Comparison of ENCODE assay signal across 1 cellular context in the genomic region with DNA sequence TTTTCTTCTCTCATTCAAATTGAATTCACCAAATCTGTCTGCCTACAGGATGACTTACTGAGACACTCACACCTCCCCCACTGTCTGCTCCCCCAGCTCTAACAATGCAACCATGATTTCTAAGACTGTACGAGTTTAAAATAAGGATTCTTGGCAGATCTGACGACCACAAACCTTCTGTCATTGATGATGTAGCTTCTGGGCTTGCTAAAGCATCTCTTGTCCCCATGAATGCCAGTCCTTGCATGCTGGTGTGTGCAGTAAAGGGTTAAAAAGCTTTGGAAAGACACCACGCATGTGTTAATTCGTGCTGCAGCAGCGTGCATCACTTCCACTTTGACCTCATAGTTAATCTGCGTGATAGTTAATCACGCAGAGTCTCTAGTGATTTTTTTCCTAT.
TF ChIP-seq lines count a peak whose summit lies in the region.

No MANE protein-coding gene starts in this region.

TF ChIP-seq in GM23338, 12 proteins besides CTCF, POLR2A, EP300 and RAD21 (continued from another document):
- TF ChIP-seq, protein P1, sequence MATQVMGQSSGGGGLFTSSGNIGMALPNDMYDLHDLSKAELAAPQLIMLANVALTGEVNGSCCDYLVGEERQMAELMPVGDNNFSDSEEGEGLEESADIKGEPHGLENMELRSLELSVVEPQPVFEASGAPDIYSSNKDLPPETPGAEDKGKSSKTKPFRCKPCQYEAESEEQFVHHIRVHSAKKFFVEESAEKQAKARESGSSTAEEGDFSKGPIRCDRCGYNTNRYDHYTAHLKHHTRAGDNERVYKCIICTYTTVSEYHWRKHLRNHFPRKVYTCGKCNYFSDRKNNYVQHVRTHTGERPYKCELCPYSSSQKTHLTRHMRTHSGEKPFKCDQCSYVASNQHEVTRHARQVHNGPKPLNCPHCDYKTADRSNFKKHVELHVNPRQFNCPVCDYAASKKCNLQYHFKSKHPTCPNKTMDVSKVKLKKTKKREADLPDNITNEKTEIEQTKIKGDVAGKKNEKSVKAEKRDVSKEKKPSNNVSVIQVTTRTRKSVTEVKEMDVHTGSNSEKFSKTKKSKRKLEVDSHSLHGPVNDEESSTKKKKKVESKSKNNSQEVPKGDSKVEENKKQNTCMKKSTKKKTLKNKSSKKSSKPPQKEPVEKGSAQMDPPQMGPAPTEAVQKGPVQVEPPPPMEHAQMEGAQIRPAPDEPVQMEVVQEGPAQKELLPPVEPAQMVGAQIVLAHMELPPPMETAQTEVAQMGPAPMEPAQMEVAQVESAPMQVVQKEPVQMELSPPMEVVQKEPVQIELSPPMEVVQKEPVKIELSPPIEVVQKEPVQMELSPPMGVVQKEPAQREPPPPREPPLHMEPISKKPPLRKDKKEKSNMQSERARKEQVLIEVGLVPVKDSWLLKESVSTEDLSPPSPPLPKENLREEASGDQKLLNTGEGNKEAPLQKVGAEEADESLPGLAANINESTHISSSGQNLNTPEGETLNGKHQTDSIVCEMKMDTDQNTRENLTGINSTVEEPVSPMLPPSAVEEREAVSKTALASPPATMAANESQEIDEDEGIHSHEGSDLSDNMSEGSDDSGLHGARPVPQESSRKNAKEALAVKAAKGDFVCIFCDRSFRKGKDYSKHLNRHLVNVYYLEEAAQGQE (IDR thresholded peaks at IDR 0.05; ENCODE audit: unreplicated experiment) = no peak
- TF ChIP-seq, protein P2, sequence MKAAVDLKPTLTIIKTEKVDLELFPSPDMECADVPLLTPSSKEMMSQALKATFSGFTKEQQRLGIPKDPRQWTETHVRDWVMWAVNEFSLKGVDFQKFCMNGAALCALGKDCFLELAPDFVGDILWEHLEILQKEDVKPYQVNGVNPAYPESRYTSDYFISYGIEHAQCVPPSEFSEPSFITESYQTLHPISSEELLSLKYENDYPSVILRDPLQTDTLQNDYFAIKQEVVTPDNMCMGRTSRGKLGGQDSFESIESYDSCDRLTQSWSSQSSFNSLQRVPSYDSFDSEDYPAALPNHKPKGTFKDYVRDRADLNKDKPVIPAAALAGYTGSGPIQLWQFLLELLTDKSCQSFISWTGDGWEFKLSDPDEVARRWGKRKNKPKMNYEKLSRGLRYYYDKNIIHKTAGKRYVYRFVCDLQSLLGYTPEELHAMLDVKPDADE (IDR thresholded peaks at IDR 0.05) = no peak
- TF ChIP-seq, protein P3, sequence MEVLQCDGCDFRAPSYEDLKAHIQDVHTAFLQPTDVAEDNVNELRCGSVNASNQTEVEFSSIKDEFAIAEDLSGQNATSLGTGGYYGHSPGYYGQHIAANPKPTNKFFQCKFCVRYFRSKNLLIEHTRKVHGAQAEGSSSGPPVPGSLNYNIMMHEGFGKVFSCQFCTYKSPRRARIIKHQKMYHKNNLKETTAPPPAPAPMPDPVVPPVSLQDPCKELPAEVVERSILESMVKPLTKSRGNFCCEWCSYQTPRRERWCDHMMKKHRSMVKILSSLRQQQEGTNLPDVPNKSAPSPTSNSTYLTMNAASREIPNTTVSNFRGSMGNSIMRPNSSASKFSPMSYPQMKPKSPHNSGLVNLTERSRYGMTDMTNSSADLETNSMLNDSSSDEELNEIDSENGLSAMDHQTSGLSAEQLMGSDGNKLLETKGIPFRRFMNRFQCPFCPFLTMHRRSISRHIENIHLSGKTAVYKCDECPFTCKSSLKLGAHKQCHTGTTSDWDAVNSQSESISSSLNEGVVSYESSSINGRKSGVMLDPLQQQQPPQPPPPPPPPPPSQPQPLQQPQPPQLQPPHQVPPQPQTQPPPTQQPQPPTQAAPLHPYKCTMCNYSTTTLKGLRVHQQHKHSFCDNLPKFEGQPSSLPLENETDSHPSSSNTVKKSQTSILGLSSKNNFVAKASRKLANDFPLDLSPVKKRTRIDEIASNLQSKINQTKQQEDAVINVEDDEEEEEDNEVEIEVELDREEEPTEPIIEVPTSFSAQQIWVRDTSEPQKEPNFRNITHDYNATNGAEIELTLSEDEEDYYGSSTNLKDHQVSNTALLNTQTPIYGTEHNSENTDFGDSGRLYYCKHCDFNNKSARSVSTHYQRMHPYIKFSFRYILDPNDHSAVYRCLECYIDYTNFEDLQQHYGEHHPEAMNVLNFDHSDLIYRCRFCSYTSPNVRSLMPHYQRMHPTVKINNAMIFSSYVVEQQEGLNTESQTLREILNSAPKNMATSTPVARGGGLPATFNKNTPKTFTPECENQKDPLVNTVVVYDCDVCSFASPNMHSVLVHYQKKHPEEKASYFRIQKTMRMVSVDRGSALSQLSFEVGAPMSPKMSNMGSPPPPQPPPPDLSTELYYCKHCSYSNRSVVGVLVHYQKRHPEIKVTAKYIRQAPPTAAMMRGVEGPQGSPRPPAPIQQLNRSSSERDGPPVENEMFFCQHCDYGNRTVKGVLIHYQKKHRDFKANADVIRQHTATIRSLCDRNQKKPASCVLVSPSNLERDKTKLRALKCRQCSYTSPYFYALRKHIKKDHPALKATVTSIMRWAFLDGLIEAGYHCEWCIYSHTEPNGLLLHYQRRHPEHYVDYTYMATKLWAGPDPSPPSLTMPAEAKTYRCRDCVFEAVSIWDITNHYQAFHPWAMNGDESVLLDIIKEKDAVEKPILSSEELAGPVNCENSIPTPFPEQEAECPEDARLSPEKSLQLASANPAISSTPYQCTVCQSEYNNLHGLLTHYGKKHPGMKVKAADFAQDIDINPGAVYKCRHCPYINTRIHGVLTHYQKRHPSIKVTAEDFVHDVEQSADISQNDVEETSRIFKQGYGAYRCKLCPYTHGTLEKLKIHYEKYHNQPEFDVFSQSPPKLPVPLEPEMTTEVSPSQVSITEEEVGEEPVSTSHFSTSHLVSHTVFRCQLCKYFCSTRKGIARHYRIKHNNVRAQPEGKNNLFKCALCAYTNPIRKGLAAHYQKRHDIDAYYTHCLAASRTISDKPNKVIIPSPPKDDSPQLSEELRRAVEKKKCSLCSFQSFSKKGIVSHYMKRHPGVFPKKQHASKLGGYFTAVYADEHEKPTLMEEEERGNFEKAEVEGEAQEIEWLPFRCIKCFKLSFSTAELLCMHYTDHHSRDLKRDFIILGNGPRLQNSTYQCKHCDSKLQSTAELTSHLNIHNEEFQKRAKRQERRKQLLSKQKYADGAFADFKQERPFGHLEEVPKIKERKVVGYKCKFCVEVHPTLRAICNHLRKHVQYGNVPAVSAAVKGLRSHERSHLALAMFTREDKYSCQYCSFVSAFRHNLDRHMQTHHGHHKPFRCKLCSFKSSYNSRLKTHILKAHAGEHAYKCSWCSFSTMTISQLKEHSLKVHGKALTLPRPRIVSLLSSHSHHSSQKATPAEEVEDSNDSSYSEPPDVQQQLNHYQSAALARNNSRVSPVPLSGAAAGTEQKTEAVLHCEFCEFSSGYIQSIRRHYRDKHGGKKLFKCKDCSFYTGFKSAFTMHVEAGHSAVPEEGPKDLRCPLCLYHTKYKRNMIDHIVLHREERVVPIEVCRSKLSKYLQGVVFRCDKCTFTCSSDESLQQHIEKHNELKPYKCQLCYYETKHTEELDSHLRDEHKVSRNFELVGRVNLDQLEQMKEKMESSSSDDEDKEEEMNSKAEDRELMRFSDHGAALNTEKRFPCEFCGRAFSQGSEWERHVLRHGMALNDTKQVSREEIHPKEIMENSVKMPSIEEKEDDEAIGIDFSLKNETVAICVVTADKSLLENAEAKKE (CRISPR knock-in tag; IDR thresholded peaks at IDR 0.05) = no peak
TF ChIP-seq in GM23338: peak in this region for 0.
